In genomic region chr22:17806437-17806836, GRCh38 we compare ENCODE assay signal across 18 cellular contexts.
"Had no signal": no experiment of that assay in that cellular context is flagged by ENCODE, and none has a peak within 500 bp of the region (broad histone marks: within the 10 kb centered on the region; RNA-seq: fewer than 3 reads in every experiment).

No MANE protein-coding gene starts in this region.

- H3K4me1 Mint-ChIP-seq: naive thymus-derived CD8-positive, alpha-beta T cell had no signal

- H3K4me3 Mint-ChIP-seq: central memory CD8-positive, alpha-beta T cell; naive thymus-derived CD8-positive, alpha-beta T cell; T-helper 1 cell treated with Interleukin-12 subunit alpha and Interleukin-12 subunit beta and Interleukin-4 antibody, amounts not matched to agents 30 μg/mL and 1 μg/mL, for 36 hours had no signal

- H3K27ac ChIP-seq: ascending aorta, neutrophil, ovary had no signal

- H3K36me3 Mint-ChIP-seq: activated naive CD4-positive, alpha-beta T cell treated with anti-CD3 and anti-CD28 coated beads, Interleukin-2, amount 50 U/mL, for 72 hours had no signal

- H3K27me3 Mint-ChIP-seq: central memory CD8-positive, alpha-beta T cell; naive thymus-derived CD8-positive, alpha-beta T cell had no signal

- ATAC-seq: activated naive CD4-positive, alpha-beta T cell treated with anti-CD3 and anti-CD28 coated beads, Interleukin-2, amount 50 U/mL, for 72 hours; esophagus mucosa; naive thymus-derived CD8-positive, alpha-beta T cell; sciatic nerve had no signal

- H3K27ac Mint-ChIP-seq: activated naive CD4-positive, alpha-beta T cell treated with anti-CD3 and anti-CD28 coated beads, Interleukin-2, amount 50 U/mL, for 72 hours; T-helper 1 cell treated with Interleukin-12 subunit alpha and Interleukin-12 subunit beta and Interleukin-4 antibody, amounts not matched to agents 30 μg/mL and 1 μg/mL, for 36 hours had no signal

- H3K9me3 Mint-ChIP-seq: activated naive CD4-positive, alpha-beta T cell treated with anti-CD3 and anti-CD28 coated beads, Interleukin-2, amount 50 U/mL, for 72 hours; central memory CD8-positive, alpha-beta T cell; naive thymus-derived CD8-positive, alpha-beta T cell; T-helper 1 cell treated with Interleukin-12 subunit alpha and Interleukin-12 subunit beta and Interleukin-4 antibody, amounts not matched to agents 30 μg/mL and 1 μg/mL, for 36 hours had no signal

- H3K27me3 ChIP-seq: ascending aorta, neutrophil, ovary had no signal

- H3K9me3 ChIP-seq: ascending aorta, neutrophil, ovary had no signal

- H3K36me3 ChIP-seq: neutrophil had no signal

- H3K4me3 ChIP-seq: ascending aorta, ovary had no signal

- H3K4me1 ChIP-seq: ascending aorta had no signal

- DNase-seq: activated CD4-positive, alpha-beta T cell treated with anti-CD3 and anti-CD28 coated beads for 1 hour; activated CD4-positive, alpha-beta T cell treated with anti-CD3 and anti-CD28 coated beads, Interleukin-2, amount 50 U/mL, for 1 hour; activated T-cell treated with anti-CD3 and anti-CD28 coated beads, Interleukin-2, amount 50 U/mL, for 1 hour; effector memory CD4-positive, alpha-beta T cell; foreskin melanocyte; hypothalamus; naive thymus-derived CD8-positive, alpha-beta T cell; ovary; small intestine; stimulated activated naive CD4-positive, alpha-beta T cell; T1000 had no signal
